Comparison of ENCODE assay signal across 1 cellular context in the genomic region with DNA sequence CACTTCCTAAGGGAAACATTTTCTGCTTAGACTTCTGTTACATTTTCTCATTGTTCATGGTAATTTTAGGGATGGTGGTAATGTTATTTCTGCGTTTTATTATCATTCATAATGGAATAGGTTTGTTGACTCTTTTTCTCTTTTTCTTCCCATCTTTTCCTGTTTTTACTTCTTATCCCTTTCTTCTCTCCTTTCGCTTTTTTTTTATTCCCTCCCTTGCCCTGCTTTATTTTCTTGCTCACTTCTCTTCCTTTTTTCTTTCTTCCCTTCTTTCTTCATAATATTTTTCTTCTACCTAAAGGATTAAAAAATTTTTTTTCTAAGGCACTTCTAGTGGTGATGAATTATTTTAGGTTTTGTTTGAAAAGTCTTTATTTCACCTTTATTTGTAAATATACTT.
TF ChIP-seq lines count a peak whose summit lies in the region.

No MANE protein-coding gene starts in this region.

TF ChIP-seq in HEK293, 187 proteins besides CTCF, POLR2A, EP300 and RAD21 (continued from another document):
- TF ChIP-seq, protein P1, sequence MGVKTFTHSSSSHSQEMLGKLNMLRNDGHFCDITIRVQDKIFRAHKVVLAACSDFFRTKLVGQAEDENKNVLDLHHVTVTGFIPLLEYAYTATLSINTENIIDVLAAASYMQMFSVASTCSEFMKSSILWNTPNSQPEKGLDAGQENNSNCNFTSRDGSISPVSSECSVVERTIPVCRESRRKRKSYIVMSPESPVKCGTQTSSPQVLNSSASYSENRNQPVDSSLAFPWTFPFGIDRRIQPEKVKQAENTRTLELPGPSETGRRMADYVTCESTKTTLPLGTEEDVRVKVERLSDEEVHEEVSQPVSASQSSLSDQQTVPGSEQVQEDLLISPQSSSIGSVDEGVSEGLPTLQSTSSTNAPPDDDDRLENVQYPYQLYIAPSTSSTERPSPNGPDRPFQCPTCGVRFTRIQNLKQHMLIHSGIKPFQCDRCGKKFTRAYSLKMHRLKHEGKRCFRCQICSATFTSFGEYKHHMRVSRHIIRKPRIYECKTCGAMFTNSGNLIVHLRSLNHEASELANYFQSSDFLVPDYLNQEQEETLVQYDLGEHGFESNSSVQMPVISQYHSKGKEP (tag by site-specific recombination; IDR thresholded peaks at IDR 0.05), result no peak
- TF ChIP-seq PRDM1 (tag by site-specific recombination; IDR thresholded peaks at IDR 0.05) (peak; percentile 88), ZNF341 (tag by site-specific recombination; IDR thresholded peaks at IDR 0.05; ENCODE audit: low read depth) (no peak), SALL2 (tag by site-specific recombination; IDR thresholded peaks at IDR 0.05; ENCODE audit: borderline replicate concordance) (no peak), ZNF549 (tag by site-specific recombination; IDR thresholded peaks at IDR 0.05) (no peak), ZNF366 (tag by site-specific recombination; conservative IDR thresholded peaks at IDR 0.05) (0 out of 2 replicates have a peak, but pooled peaks have one; percentile 21)
- TF ChIP-seq, protein P2, sequence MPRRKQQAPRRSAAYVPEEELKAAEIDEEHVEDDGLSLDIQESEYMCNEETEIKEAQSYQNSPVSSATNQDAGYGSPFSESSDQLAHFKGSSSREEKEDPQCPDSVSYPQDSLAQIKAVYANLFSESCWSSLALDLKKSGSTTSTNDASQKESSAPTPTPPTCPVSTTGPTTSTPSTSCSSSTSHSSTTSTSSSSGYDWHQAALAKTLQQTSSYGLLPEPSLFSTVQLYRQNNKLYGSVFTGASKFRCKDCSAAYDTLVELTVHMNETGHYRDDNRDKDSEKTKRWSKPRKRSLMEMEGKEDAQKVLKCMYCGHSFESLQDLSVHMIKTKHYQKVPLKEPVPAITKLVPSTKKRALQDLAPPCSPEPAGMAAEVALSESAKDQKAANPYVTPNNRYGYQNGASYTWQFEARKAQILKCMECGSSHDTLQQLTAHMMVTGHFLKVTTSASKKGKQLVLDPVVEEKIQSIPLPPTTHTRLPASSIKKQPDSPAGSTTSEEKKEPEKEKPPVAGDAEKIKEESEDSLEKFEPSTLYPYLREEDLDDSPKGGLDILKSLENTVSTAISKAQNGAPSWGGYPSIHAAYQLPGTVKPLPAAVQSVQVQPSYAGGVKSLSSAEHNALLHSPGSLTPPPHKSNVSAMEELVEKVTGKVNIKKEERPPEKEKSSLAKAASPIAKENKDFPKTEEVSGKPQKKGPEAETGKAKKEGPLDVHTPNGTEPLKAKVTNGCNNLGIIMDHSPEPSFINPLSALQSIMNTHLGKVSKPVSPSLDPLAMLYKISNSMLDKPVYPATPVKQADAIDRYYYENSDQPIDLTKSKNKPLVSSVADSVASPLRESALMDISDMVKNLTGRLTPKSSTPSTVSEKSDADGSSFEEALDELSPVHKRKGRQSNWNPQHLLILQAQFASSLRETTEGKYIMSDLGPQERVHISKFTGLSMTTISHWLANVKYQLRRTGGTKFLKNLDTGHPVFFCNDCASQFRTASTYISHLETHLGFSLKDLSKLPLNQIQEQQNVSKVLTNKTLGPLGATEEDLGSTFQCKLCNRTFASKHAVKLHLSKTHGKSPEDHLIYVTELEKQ (tag by site-specific recombination; IDR thresholded peaks at IDR 0.05; ENCODE audit: borderline replicate concordance), result no peak
- TF ChIP-seq, protein P3, sequence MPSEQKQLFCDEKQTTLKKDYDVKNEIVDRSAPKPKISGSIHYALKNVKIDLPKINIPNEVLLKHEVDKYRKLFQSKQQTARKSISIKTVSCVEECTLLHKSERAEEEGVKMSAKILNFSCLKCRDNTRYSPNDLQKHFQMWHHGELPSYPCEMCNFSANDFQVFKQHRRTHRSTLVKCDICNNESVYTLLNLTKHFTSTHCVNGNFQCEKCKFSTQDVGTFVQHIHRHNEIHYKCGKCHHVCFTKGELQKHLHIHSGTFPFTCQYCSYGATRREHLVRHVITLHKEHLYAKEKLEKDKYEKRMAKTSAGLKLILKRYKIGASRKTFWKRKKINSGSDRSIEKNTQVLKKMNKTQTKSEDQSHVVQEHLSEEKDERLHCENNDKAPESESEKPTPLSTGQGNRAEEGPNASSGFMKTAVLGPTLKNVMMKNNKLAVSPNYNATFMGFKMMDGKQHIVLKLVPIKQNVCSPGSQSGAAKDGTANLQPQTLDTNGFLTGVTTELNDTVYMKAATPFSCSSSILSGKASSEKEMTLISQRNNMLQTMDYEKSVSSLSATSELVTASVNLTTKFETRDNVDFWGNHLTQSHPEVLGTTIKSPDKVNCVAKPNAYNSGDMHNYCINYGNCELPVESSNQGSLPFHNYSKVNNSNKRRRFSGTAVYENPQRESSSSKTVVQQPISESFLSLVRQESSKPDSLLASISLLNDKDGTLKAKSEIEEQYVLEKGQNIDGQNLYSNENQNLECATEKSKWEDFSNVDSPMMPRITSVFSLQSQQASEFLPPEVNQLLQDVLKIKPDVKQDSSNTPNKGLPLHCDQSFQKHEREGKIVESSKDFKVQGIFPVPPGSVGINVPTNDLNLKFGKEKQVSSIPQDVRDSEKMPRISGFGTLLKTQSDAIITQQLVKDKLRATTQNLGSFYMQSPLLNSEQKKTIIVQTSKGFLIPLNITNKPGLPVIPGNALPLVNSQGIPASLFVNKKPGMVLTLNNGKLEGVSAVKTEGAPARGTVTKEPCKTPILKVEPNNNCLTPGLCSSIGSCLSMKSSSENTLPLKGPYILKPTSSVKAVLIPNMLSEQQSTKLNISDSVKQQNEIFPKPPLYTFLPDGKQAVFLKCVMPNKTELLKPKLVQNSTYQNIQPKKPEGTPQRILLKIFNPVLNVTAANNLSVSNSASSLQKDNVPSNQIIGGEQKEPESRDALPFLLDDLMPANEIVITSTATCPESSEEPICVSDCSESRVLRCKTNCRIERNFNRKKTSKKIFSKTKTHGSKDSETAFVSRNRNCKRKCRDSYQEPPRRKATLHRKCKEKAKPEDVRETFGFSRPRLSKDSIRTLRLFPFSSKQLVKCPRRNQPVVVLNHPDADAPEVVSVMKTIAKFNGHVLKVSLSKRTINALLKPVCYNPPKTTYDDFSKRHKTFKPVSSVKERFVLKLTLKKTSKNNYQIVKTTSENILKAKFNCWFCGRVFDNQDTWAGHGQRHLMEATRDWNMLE (tag by site-specific recombination; conservative IDR thresholded peaks at IDR 0.05; ENCODE audit: low read depth), result no peak
- TF ChIP-seq, protein P4, sequence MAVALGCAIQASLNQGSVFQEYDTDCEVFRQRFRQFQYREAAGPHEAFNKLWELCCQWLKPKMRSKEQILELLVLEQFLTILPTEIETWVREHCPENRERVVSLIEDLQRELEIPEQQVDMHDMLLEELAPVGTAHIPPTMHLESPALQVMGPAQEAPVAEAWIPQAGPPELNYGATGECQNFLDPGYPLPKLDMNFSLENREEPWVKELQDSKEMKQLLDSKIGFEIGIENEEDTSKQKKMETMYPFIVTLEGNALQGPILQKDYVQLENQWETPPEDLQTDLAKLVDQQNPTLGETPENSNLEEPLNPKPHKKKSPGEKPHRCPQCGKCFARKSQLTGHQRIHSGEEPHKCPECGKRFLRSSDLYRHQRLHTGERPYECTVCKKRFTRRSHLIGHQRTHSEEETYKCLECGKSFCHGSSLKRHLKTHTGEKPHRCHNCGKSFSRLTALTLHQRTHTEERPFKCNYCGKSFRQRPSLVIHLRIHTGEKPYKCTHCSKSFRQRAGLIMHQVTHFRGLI (tag by site-specific recombination; IDR thresholded peaks at IDR 0.05), result no peak
